Comparison of ENCODE assay signal across 8 cellular contexts in the genomic region with DNA sequence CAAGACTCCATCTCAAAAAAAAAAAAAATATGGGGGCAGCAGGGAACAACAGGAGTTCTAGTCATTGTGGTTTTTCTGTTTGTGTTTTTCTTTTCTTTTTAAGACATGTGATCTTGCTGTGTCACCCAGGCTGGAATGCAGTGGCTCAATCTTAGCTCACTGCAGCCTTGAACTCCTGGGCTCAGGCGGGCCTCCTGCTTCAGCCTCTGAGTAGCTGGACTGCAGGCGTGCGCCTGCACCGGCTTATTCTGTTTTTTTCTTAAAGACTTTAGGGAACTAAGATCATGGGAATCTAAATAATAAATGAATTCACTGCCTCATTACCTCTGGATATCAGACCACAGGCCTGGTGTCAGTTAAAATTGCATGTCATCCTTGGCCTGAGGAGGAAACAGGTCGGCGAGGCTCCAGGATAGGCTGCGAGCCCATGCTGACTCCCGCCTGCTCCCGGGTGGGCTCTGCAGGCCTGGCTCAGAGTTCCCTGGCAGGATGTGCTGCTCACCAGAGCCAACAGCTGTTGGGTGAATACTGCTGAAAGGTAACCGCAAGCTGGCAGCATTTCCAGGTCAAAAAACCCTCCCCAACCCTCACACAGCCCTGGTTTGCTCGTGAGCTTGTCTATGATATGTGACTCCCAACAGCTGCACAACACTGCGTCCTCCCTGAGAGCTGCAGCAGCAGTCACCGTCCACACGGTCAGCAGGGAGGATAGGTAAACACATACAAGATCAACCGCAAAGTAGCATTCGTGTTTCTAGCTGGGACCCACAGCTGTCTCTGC. TPM values are rescaled to one million over a fixed set of nuclear protein-coding genes. Genes with fewer than 3 reads are reported as not detected.
DNase-seq lines count a peak whose midpoint lies in the region; ATAC-seq and TF ChIP-seq lines count a peak whose summit lies in the region.

No MANE protein-coding gene starts in this region.

- no peak overlapping the region for H4K12ac ChIP-seq in trophoblast cell (ENCODE audit: low read depth, low read length)

- no peak overlapping the region for H3K27ac ChIP-seq in mammary epithelial cell (ENCODE audit: insufficient read depth, low read depth, low read length)
- no peak overlapping the region for H3K27ac ChIP-seq in trophoblast cell (ENCODE audit: low read depth, low read length)

- H4K91ac ChIP-seq in trophoblast cell (ENCODE audit: low read depth, low read length), result no peak overlapping the region

- DNase-seq in DMS53 (lab: John Stamatoyannopoulos, UW) (peak; percentile 84), NCI-H2171 treated with DMSO at 0.1 percent for 48 hours (lab: John Stamatoyannopoulos, UW) (peak; percentile 93), mammary epithelial cell (peak; percentile 59), trophoblast cell (peak in 1 of 2 donors; percentile 8), HPDE6-E6E7 (ENCODE audit: extremely low spot score) (no peak)
- no peak for DNase-seq in activated T-cell treated with anti-CD3 and anti-CD28 coated beads, Interleukin-2, amount 50 U/mL, for 1 hour

- in situ Hi-C loops in mammary epithelial cell (cut with MboI; ENCODE audit: low sequenced_read_pairs in 2 of 2), result no loop called here

- H2BK12ac ChIP-seq in trophoblast cell (ENCODE audit: low read length), result no peak overlapping the region

- no peaks in the 10 kb centered on the region for H4K20me1 ChIP-seq in mammary epithelial cell (ENCODE audit: insufficient read depth, low read length)

- peak; percentile 53 for ATAC-seq in HG02610 (IDR thresholded peaks at IDR 0.05; ENCODE audit: unreplicated experiment)
- ATAC-seq in HG02798 (IDR thresholded peaks at IDR 0.05; ENCODE audit: poor library complexity, unreplicated experiment), result no peak

- no peak overlapping the region for H2BK120ac ChIP-seq in trophoblast cell (ENCODE audit: insufficient read depth, low read length, poor library complexity)

- H3K9ac ChIP-seq in mammary epithelial cell (ENCODE audit: insufficient read depth, low read length) (no peak overlapping the region), trophoblast cell (ENCODE audit: low read length) (no peak overlapping the region)

- H3K14ac ChIP-seq in trophoblast cell (ENCODE audit: low read length), result peak overlapping the region; percentile 34

- H3K4me1 ChIP-seq in mammary epithelial cell (ENCODE audit: insufficient read depth, low read length) (peaks cover 3% of the 10 kb centered on the region), trophoblast cell (ENCODE audit: control insufficient read depth in 1 of 2, insufficient read depth in 2 of 2, low read length in 2 of 2) (no peaks in the 10 kb centered on the region)

- H3K4me3 ChIP-seq in mammary epithelial cell (replicated peaks in 1 of 3; ENCODE audit: insufficient read depth in 1 of 3, low read depth in 2 of 3, low read length in 3 of 3), result no peak overlapping the region
- H3K4me3 ChIP-seq in trophoblast cell (ENCODE audit: low read depth, low read length), result no peak overlapping the region

- no peaks in the 10 kb centered on the region for H3K36me3 ChIP-seq in mammary epithelial cell (ENCODE audit: insufficient read depth, low read length)
- no peaks in the 10 kb centered on the region for H3K36me3 ChIP-seq in trophoblast cell (ENCODE audit: control insufficient read depth in 1 of 2, insufficient read depth in 2 of 2, low read length in 2 of 2)

- CTCF ChIA-PET in mammary epithelial cell (lab: Charles Lee; ENCODE audit: low non-redundant PET), result no interaction called here

- H2AK5ac ChIP-seq in trophoblast cell (ENCODE audit: low read length), result no peak overlapping the region

- peaks cover 9% of the 10 kb centered on the region for H3K9me3 ChIP-seq in mammary epithelial cell (replicated peaks; ENCODE audit: insufficient read depth, low read length)
- peaks cover 2% of the 10 kb centered on the region for H3K9me3 ChIP-seq in trophoblast cell (ENCODE audit: insufficient read depth, low read depth, low read length)

- no peak overlapping the region for H3K4ac ChIP-seq in trophoblast cell (ENCODE audit: low read depth, low read length)

- H3K4me2 ChIP-seq in mammary epithelial cell (ENCODE audit: insufficient read depth, low read depth, low read length), result no peak overlapping the region
- no peak overlapping the region for H3K4me2 ChIP-seq in trophoblast cell (ENCODE audit: low read length)

- H3K27me3 ChIP-seq in mammary epithelial cell (ENCODE audit: insufficient read depth, low read length), result no peaks in the 10 kb centered on the region
- no peaks in the 10 kb centered on the region for H3K27me3 ChIP-seq in trophoblast cell (ENCODE audit: insufficient read depth, low read length)

- dilution Hi-C loops in mammary epithelial cell (cut with HindIII; ENCODE audit: low sequenced_read_pairs), result no loop called here

- H2BK5ac ChIP-seq in trophoblast cell (ENCODE audit: low read depth, low read length, poor library complexity), result no peak overlapping the region

- no peaks in the 10 kb centered on the region for H3K79me2 ChIP-seq in mammary epithelial cell (ENCODE audit: insufficient read depth, low read length)
- no peaks in the 10 kb centered on the region for H3K79me2 ChIP-seq in trophoblast cell (ENCODE audit: control insufficient read depth, insufficient read depth, low read length, poor library complexity)

- no peak for TF ChIP-seq CTCF in mammary epithelial cell (conservative IDR thresholded peaks at IDR 0.05 in 1 of 2, IDR thresholded peaks at IDR 0.05 in 1 of 2; ENCODE audit: extremely low read depth in 1 of 2, insufficient read depth in 1 of 2, low read depth in 1 of 2, low read length in 2 of 2)

- no peak overlapping the region for H3K18ac ChIP-seq in trophoblast cell (ENCODE audit: low read length)

- intact Hi-C loops in mammary epithelial cell (cut with micrococcal nuclease), result no loop called here

- no peak overlapping the region for H4K8ac ChIP-seq in trophoblast cell (ENCODE audit: low read depth, low read length)

- WGBS in mammary epithelial cell (ENCODE audit: low coverage, missing lambda C conversion rate), result 24% methylated on average over 10 of the region's 16 CpGs
- no CpG with 5 or more reads among the region's 16 CpGs for WGBS in trophoblast cell (ENCODE audit: extremely low coverage, insufficient coverage, insufficient read length)

- no peak overlapping the region for H3K23ac ChIP-seq in trophoblast cell (ENCODE audit: low read length)

- no peaks in the 10 kb centered on the region for H3K79me1 ChIP-seq in trophoblast cell (ENCODE audit: low read length)

- BruUV-seq in mammary epithelial cell (replicated peaks; lab: Mats Ljungman, UMichigan), result no TSS peak

- no peak overlapping the region for H2AFZ ChIP-seq in mammary epithelial cell (ENCODE audit: low read depth, low read length)
- no peak overlapping the region for H2AFZ ChIP-seq in trophoblast cell (ENCODE audit: insufficient read depth, low read length, poor library complexity)

RNA-seq across cellular contexts. Expression of a gene that starts 58.1 kb away (rescaled TPM):
- total RNA-seq in mammary epithelial cell, result 1 to 10 TPM; 1.6 to 9.7 TPM
- polyA plus RNA-seq in mammary epithelial cell, result 5.2 TPM
- 1.3 TPM for polyA minus RNA-seq in mammary epithelial cell
- polyA plus RNA-seq in trophoblast cell (2013), result 10.1 and 10.5 TPM in 2 replicates

Comparison
In these comparisons a context has a peak if more than half of its experiments do, and no peak if none do; other contexts are left out.
1. DNase-seq: peak in DMS53 (single experiment), NCI-H2171 treated with DMSO at 0.1 percent for 48 hours (single experiment) and mammary epithelial cell (single experiment); none in activated T-cell treated with anti-CD3 and anti-CD28 coated beads, Interleukin-2, amount 50 U/mL, for 1 hour (single experiment) and HPDE6-E6E7 (single experiment).